16 cellular contexts compared by ENCODE assay signal in the genomic region with DNA sequence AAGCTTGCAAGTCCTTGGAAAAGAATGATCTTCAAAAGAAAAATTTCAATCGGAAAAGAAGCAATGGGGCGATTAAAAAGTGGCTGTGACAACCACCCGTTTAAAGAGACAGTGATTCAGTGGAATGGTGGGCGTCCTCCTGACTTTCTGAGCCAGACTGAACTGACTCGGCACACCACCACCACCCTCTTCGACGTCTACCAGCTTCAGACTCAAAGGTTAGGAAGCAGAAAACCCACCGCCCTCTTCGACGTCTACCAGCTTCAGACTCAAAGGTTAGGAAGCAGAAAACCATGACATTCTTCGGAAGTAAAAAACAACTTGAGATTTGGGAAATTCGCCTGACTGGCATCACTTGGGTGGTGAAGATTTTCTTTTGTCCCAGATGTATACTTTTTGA. TPM values are rescaled to one million over a fixed set of nuclear protein-coding genes. Genes with fewer than 3 reads are reported as not detected.
DNase-seq lines count a peak whose midpoint lies in the region; ATAC-seq and TF ChIP-seq lines count a peak whose summit lies in the region.
"Had no signal": no experiment of that assay in that cellular context is flagged by ENCODE, and none has a peak within 500 bp of the region (broad histone marks: within the 10 kb centered on the region; RNA-seq: fewer than 3 reads in every experiment).

No MANE protein-coding gene starts in this region.

- CTCF ChIA-PET in CD8-positive, alpha-beta T cell (lab: Charles Lee), result interaction anchor here (1.3 kb wide), 1 partner anchor 66 kb away, joined by 3 read pairs; no protein-coding TSS in a partner anchor

- H3K9me2 ChIP-seq in OCI-LY1 (ENCODE audit: low read depth, low read length), result no peaks in the 10 kb centered on the region

- no peak overlapping the region for H2AFZ ChIP-seq in OCI-LY1 (ENCODE audit: low read length)

- H4K20me1 ChIP-seq in OCI-LY1 (ENCODE audit: insufficient read depth, low read length), result no peaks in the 10 kb centered on the region

- peaks cover 32 to 59% (median 58%) of the 10 kb centered on the region in 3 donors for H3K4me1 Mint-ChIP-seq in IgD-negative memory B cell
- no peaks in the 10 kb centered on the region for H3K4me1 Mint-ChIP-seq in chondrocyte (ENCODE audit: low read depth)
- H3K4me1 Mint-ChIP-seq in CD8-positive, alpha-beta T cell (ENCODE audit: low read depth), result peaks cover 7% of the 10 kb centered on the region

- no peaks in the 10 kb centered on the region for H3K79me2 ChIP-seq in OCI-LY1 (ENCODE audit: insufficient read depth, low read length)

- peaks cover 4% of the 10 kb centered on the region; the same call in 1 of the 2 replicates for H3F3A ChIP-seq in OCI-LY1 (ENCODE audit: insufficient read depth, low read length)

- no peaks in the 10 kb centered on the region for H3K36me3 ChIP-seq in OCI-LY1 (ENCODE audit: insufficient read depth, low read length)
- H3K36me3 ChIP-seq in CD8-positive, alpha-beta T cell (ENCODE audit: insufficient read depth, low read length), result no peaks in the 10 kb centered on the region
- H3K36me3 ChIP-seq: HAP-1 had no signal

- no peak overlapping the region for H3K9ac ChIP-seq in OCI-LY1 (ENCODE audit: low read length)

- H3K27ac ChIP-seq in OCI-LY1 (ENCODE audit: low read depth, low read length, poor library complexity, severe bottlenecking), result peak overlapping the region; percentile 97
- no peak overlapping the region for H3K27ac ChIP-seq in CD8-positive, alpha-beta T cell (ENCODE audit: low read depth, low read length)

- H3K4me3 Mint-ChIP-seq in IgD-negative memory B cell (no peak overlapping the region), chondrocyte (ENCODE audit: unreplicated experiment) (no peak overlapping the region)
- no peak overlapping the region for H3K4me3 Mint-ChIP-seq in CD8-positive, alpha-beta T cell
- H3K4me3 Mint-ChIP-seq: CD4-positive, alpha-beta memory T cell; HFFc6 had no signal

- DNase-seq in chondrocyte (ENCODE audit: low spot score), result peak; percentile 83
- no peak for DNase-seq in CD8-positive, alpha-beta T cell
- no peak for DNase-seq in putamen (ENCODE audit: low spot score)
- DNase-seq in activated CD8-positive, alpha-beta memory T cell treated with anti-CD3 and anti-CD28 coated beads, Interleukin-2, amount 50 U/mL, for 48 hours, result no peak
- DNase-seq: C1 segment of cervical spinal cord; Caco-2; CD4-positive, alpha-beta memory T cell; DMS153; DND-41; GOT3; HFFc6 had no signal

- TF ChIP-seq CTCF in OCI-LY1 (IDR thresholded peaks at IDR 0.05; ENCODE audit: low read length) (no peak), chondrocyte (IDR thresholded peaks at IDR 0.05) (no peak)
- no peak for TF ChIP-seq CTCF in CD8-positive, alpha-beta T cell (IDR thresholded peaks at IDR 0.05)

- H3K4me1 ChIP-seq in OCI-LY1 (ENCODE audit: insufficient read depth, low read length, severe bottlenecking), result peaks cover 88% of the 10 kb centered on the region
- H3K4me1 ChIP-seq in CD8-positive, alpha-beta T cell (ENCODE audit: insufficient read depth, low read length), result peaks cover 3% of the 10 kb centered on the region
- H3K4me1 ChIP-seq: Caco-2, HAP-1 had no signal

- H3K36me3 Mint-ChIP-seq in IgD-negative memory B cell (peaks cover 6% of the 10 kb centered on the region), chondrocyte (ENCODE audit: low read depth) (peaks cover 6% of the 10 kb centered on the region)
- no peaks in the 10 kb centered on the region for H3K36me3 Mint-ChIP-seq in CD8-positive, alpha-beta T cell

- H3K27me3 Mint-ChIP-seq in IgD-negative memory B cell (peaks cover 9% of the 10 kb centered on the region), chondrocyte (ENCODE audit: low read depth) (peaks cover 3% of the 10 kb centered on the region)
- no peaks in the 10 kb centered on the region for H3K27me3 Mint-ChIP-seq in CD8-positive, alpha-beta T cell (ENCODE audit: low read depth)

- peaks cover 0 to 3% (median 0%) of the 10 kb centered on the region in 3 donors for H3K9me3 Mint-ChIP-seq in IgD-negative memory B cell
- H3K9me3 Mint-ChIP-seq in chondrocyte (ENCODE audit: low read depth), result peaks cover 47% of the 10 kb centered on the region
- H3K9me3 Mint-ChIP-seq in CD8-positive, alpha-beta T cell, result peaks cover 14% of the 10 kb centered on the region

- H3K9me3 ChIP-seq in OCI-LY1 (ENCODE audit: low read length), result no peaks in the 10 kb centered on the region
- no peaks in the 10 kb centered on the region for H3K9me3 ChIP-seq in CD8-positive, alpha-beta T cell (ENCODE audit: low read length)

- no peaks in the 10 kb centered on the region for H3K27me3 ChIP-seq in OCI-LY1 (ENCODE audit: insufficient read depth, low read length)
- H3K27me3 ChIP-seq in CD8-positive, alpha-beta T cell (ENCODE audit: insufficient read depth, low read length), result no peaks in the 10 kb centered on the region

- no peak overlapping the region for H3K4me2 ChIP-seq in OCI-LY1 (ENCODE audit: low read length)

- ATAC-seq in CD8-positive, alpha-beta T cell, result no peak

- intact Hi-C loops in CD8-positive, alpha-beta T cell (cut with DNase I, micrococcal nuclease), result no loop called here

- no peak overlapping the region for H3K4me3 ChIP-seq in OCI-LY1 (ENCODE audit: low read depth, low read length, poor library complexity, severe bottlenecking)
- H3K4me3 ChIP-seq in CD8-positive, alpha-beta T cell (ENCODE audit: low read depth, low read length), result no peak overlapping the region
- H3K4me3 ChIP-seq: HAP-1 had no signal

- POLR2A ChIA-PET in CD8-positive, alpha-beta T cell (lab: Charles Lee), result interaction anchor here (0.8 kb wide), 1 partner anchor 13 kb away, joined by 3 read pairs; no protein-coding TSS in a partner anchor

- peak overlapping the region in 2 of 3 donors; percentile 10 to 42 for H3K27ac Mint-ChIP-seq in IgD-negative memory B cell
- H3K27ac Mint-ChIP-seq in chondrocyte (ENCODE audit: unreplicated experiment), result no peak overlapping the region
- H3K27ac Mint-ChIP-seq in CD8-positive, alpha-beta T cell, result no peak overlapping the region
- H3K27ac Mint-ChIP-seq: CD4-positive, alpha-beta memory T cell; HFFc6 had no signal

RNA-seq across cellular contexts. Expression of a gene that starts 28.3 kb away (rescaled TPM):
- 22.9 TPM for polyA plus RNA-seq in IgD-negative memory B cell
- 0.05 TPM in 1 of 3 replicates, not detected in the others for total RNA-seq in chondrocyte
- total RNA-seq in CD8-positive, alpha-beta T cell, result 10 to 100 TPM; 24.7 to 25.6 TPM
- total RNA-seq: A172, Caco-2, HFFc6 had no signal
- polyA plus RNA-seq: BJ had no signal

Comparison
In these comparisons a context has a peak if more than half of its experiments do, and no peak if none do; other contexts are left out.
1. H3K27ac Mint-ChIP-seq: peak in IgD-negative memory B cell (2 of 3); none in chondrocyte (single experiment) and CD8-positive, alpha-beta T cell (single experiment).
2. RNA of a gene that starts 28.3 kb away (total RNA-seq): 24.7 to 25.6 TPM in CD8-positive, alpha-beta T cell; 0.05 TPM in chondrocyte; every median in the first group is over 10 times any median in the second.